8 cellular contexts compared by ENCODE assay signal in the genomic region with DNA sequence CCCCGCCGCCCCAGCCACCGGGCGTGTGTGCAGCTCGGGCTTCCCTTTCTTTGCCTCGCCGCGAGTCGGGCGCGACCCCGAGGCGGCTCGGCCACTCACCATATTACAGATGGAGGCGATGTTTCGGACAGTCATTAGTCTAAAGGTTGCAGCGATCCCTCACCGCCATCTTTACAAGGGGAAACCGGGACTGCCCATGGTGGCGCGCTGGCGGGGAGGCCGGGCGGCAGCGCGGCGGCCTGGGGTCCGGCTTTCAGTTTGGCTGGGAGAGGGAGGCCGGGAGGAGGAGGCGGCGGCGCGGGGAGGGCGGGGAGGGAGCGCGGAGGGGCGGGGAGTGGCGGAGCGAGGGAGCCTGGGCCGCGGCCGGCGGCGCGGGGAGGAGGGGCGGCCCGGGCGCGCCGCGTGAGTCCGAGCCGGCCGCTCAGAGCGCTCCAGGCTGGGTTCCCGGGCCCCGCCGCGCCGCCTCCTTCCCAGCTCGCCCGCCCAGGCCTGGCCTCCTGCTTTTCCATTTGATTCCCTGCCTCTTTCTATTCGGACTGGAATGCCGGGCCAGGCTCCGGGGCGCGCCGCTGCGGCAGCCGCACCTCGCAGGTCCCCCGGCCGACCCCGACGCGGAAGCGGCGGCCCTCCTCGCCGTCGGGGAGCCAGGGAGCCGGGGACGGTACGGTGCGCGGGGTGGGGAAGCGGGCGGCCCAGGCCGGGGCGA.
A peak's percentile ranks its signal among the peaks of the same experiment; 100 is the strongest.
DNase-seq lines count a peak whose midpoint lies in the region; ATAC-seq and TF ChIP-seq lines count a peak whose summit lies in the region.

A gene with protein sequence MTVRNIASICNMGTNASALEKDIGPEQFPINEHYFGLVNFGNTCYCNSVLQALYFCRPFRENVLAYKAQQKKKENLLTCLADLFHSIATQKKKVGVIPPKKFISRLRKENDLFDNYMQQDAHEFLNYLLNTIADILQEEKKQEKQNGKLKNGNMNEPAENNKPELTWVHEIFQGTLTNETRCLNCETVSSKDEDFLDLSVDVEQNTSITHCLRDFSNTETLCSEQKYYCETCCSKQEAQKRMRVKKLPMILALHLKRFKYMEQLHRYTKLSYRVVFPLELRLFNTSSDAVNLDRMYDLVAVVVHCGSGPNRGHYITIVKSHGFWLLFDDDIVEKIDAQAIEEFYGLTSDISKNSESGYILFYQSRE (minus strand): TSS at position 286 of the 706 bp plus-strand sequence. CDS start 151 bp downstream, at position 135.

- peak; percentile 87 for ATAC-seq in HG02678 (IDR thresholded peaks at IDR 0.05; ENCODE audit: unreplicated experiment)

- peak within 1 kb of the TSS; percentile 76 for H3K4me3 ChIP-seq in WI38 (ENCODE audit: low read depth, low read length)

- TF ChIP-seq CTCF in WI38 (IDR thresholded peaks at IDR 0.05; ENCODE audit: low read depth, low read length): no peak

- DNase-seq in SIG-M5 treated with dmso at 0.1 percent for 504 hours (lab: John Stamatoyannopoulos, UW; ENCODE audit: unreplicated experiment) (peak; percentile 25), SIG-M5 (lab: John Stamatoyannopoulos, UW) (no peak), NCI-H1417 (lab: John Stamatoyannopoulos, UW) (peak; percentile 80 to 89 (median 82)), islet precursor cell (peak; percentile 88), smooth muscle cell of the brain vasculature (ENCODE audit: low read depth, low spot score) (peak; percentile 20)
- DNase-seq in central memory CD4-positive, alpha-beta T cell: peak; percentile 35
